Comparison of ENCODE assay signal across 1 cellular context in genomic region chr17:44071198-44071520, GRCh38.
TF ChIP-seq lines count a peak whose summit lies in the region.

No MANE protein-coding gene starts in this region.

TF ChIP-seq in H1, 55 proteins besides CTCF, POLR2A, EP300 and RAD21:
- TF ChIP-seq TAF1 (IDR thresholded peaks at IDR 0.05; ENCODE audit: low read depth, low read length) (no peak), RFX5 (IDR thresholded peaks at IDR 0.05; ENCODE audit: borderline replicate concordance, low read depth, low read length) (no peak), SIRT6 (IDR thresholded peaks at IDR 0.05; ENCODE audit: low read length) (no peak), KDM4A (IDR thresholded peaks at IDR 0.05; ENCODE audit: low read depth, low read length, severe bottlenecking) (no peak), BACH1 (IDR thresholded peaks at IDR 0.05; ENCODE audit: low read length) (no peak), CHD7 (IDR thresholded peaks at IDR 0.05; ENCODE audit: insufficient replicate concordance, low read length) (no peak), NANOG (IDR thresholded peaks at IDR 0.05; ENCODE audit: insufficient read depth, low read depth, low read length, poor library complexity, severe bottlenecking) (no peak), PHF8 (conservative IDR thresholded peaks at IDR 0.05; ENCODE audit: low read depth, low read length) (no peak), TEAD4 (IDR thresholded peaks at IDR 0.05; ENCODE audit: low read depth, low read length) (no peak), JUN (IDR thresholded peaks at IDR 0.05; ENCODE audit: low read depth, low read length) (no peak), TAF7 (optimal IDR thresholded peaks at IDR 0.05; ENCODE audit: borderline replicate concordance, low read depth, low read length) (no peak), JUND (IDR thresholded peaks at IDR 0.05; ENCODE audit: low read length) (no peak), SIX5 (IDR thresholded peaks at IDR 0.05; ENCODE audit: low read depth, low read length) (no peak), MAFK (IDR thresholded peaks at IDR 0.05; ENCODE audit: low read depth, low read length) (no peak), RXRA (IDR thresholded peaks at IDR 0.05; ENCODE audit: insufficient read depth, low read depth, low read length) (no peak), CHD2 (IDR thresholded peaks at IDR 0.05; ENCODE audit: low read length) (no peak), SIN3A (conservative IDR thresholded peaks at IDR 0.05 in 1 of 2, IDR thresholded peaks at IDR 0.05 in 1 of 2; ENCODE audit: low read depth in 1 of 2, low read length in 2 of 2) (no peak), SAP30 (IDR thresholded peaks at IDR 0.05; ENCODE audit: insufficient read depth, insufficient replicate concordance, low read length) (no peak)
